16 cellular contexts compared by ENCODE assay signal in genomic region chr4:132998585-132999230, GRCh38.
DNase-seq lines count a peak whose midpoint lies in the region; ATAC-seq and TF ChIP-seq lines count a peak whose summit lies in the region.
"Had no signal": no experiment of that assay in that cellular context is flagged by ENCODE, and none has a peak within 500 bp of the region (broad histone marks: within the 10 kb centered on the region; RNA-seq: fewer than 3 reads in every experiment).

No MANE protein-coding gene starts in this region.

- ATAC-seq in GM21723 (IDR thresholded peaks at IDR 0.05; ENCODE audit: unreplicated experiment) (peak; percentile 65), PC-3 (no peak), HG03108 (IDR thresholded peaks at IDR 0.05; ENCODE audit: unreplicated experiment) (no peak)

- no peak overlapping the region for H3K14ac ChIP-seq in trophoblast cell (ENCODE audit: low read length)

- H2BK5ac ChIP-seq in trophoblast cell (ENCODE audit: low read depth, low read length, poor library complexity) = peak overlapping the region; percentile 9

- no peak overlapping the region for H4K12ac ChIP-seq in trophoblast cell (ENCODE audit: low read depth, low read length)

- H4K20me1 ChIP-seq in BLaER1 treated with 17β-estradiol and CSF1 and Interleukin-3, amounts not matched to agents 10 nM and 100 nM = no peaks in the 10 kb centered on the region
- H4K20me1 ChIP-seq in PC-3 (ENCODE audit: low read length) = no peaks in the 10 kb centered on the region

- H3K9me2 ChIP-seq in PC-3 (replicated peaks; ENCODE audit: low read length) = no peaks in the 10 kb centered on the region

- peak overlapping the region; percentile 88 for H2BK12ac ChIP-seq in trophoblast cell (ENCODE audit: low read length)

- H3K79me1 ChIP-seq in trophoblast cell (ENCODE audit: low read length) = peaks cover 7% of the 10 kb centered on the region

- peak overlapping the region; percentile 74 for H2AK5ac ChIP-seq in trophoblast cell (ENCODE audit: low read length)

- no peaks in the 10 kb centered on the region for H3K27me3 ChIP-seq in BLaER1 treated with 17β-estradiol and CSF1 and Interleukin-3, amounts not matched to agents 10 nM and 100 nM
- H3K27me3 ChIP-seq in trophoblast cell (ENCODE audit: insufficient read depth, low read length) (no peaks in the 10 kb centered on the region), PC-3 (ENCODE audit: low read length) (no peaks in the 10 kb centered on the region)

- H3K27ac ChIP-seq in BLaER1 treated with 17β-estradiol and CSF1 and Interleukin-3, amounts not matched to agents 10 nM and 100 nM = peak overlapping the region in 6 of 11 experiments; percentile 72 to 84 (median 81); a peak in 9 of 22 replicates
- H3K27ac ChIP-seq in KOPT-K1 (ENCODE audit: low read depth, low read length, poor library complexity, severe bottlenecking) (peak overlapping the region; percentile 37), trophoblast cell (ENCODE audit: low read depth, low read length) (no peak overlapping the region), PC-3 (ENCODE audit: low read length) (no peak overlapping the region)

- H4K8ac ChIP-seq in trophoblast cell (ENCODE audit: low read depth, low read length) = peak overlapping the region; percentile 43

- H3K4me3 ChIP-seq in BLaER1 treated with 17β-estradiol and CSF1 and Interleukin-3, amounts not matched to agents 10 nM and 100 nM = no peak overlapping the region
- H3K4me3 ChIP-seq in trophoblast cell (ENCODE audit: low read depth, low read length) (no peak overlapping the region), PC-3 (ENCODE audit: low read length) (no peak overlapping the region)

- H3K4ac ChIP-seq in trophoblast cell (ENCODE audit: low read depth, low read length) = no peak overlapping the region

- H2AFZ ChIP-seq in trophoblast cell (ENCODE audit: insufficient read depth, low read length, poor library complexity) (no peak overlapping the region), PC-3 (ENCODE audit: low read length) (no peak overlapping the region)

- H2BK120ac ChIP-seq in trophoblast cell (ENCODE audit: insufficient read depth, low read length, poor library complexity) = peak overlapping the region; percentile 58

- H3K9me3 ChIP-seq in BLaER1 treated with 17β-estradiol and CSF1 and Interleukin-3, amounts not matched to agents 10 nM and 100 nM (replicated peaks in 1 of 11) = peaks cover 0 to 41% (median 17%) of the 10 kb centered on the region in 11 experiments; a peak in 15 of 22 replicates
- H3K9me3 ChIP-seq in KOPT-K1 (ENCODE audit: insufficient read depth, low read length, poor library complexity, severe bottlenecking) = peaks cover 5% of the 10 kb centered on the region
- no peaks in the 10 kb centered on the region for H3K9me3 ChIP-seq in trophoblast cell (ENCODE audit: insufficient read depth, low read depth, low read length)
- no peaks in the 10 kb centered on the region for H3K9me3 ChIP-seq in PC-3 (ENCODE audit: low read length)

- no CpG with 5 or more reads among the region's 2 CpGs for WGBS in trophoblast cell (ENCODE audit: extremely low coverage, insufficient coverage, insufficient read length)

- H3K79me2 ChIP-seq in trophoblast cell (ENCODE audit: control insufficient read depth, insufficient read depth, low read length, poor library complexity) = no peaks in the 10 kb centered on the region
- no peaks in the 10 kb centered on the region for H3K79me2 ChIP-seq in PC-3 (ENCODE audit: low read length)

- H3K36me3 ChIP-seq in BLaER1 treated with 17β-estradiol and CSF1 and Interleukin-3, amounts not matched to agents 10 nM and 100 nM = no peaks in the 10 kb centered on the region; a peak in 1 of 22 replicates
- H3K36me3 ChIP-seq in KOPT-K1 (ENCODE audit: insufficient read depth, low read length) = no peaks in the 10 kb centered on the region
- H3K36me3 ChIP-seq in trophoblast cell (ENCODE audit: control insufficient read depth in 1 of 2, insufficient read depth in 2 of 2, low read length in 2 of 2) = no peaks in the 10 kb centered on the region
- no peaks in the 10 kb centered on the region for H3K36me3 ChIP-seq in PC-3 (ENCODE audit: low read depth, low read length)

- peak overlapping the region; percentile 57 for H4K91ac ChIP-seq in trophoblast cell (ENCODE audit: low read depth, low read length)

- BruUV-seq in PC-3 (replicated peaks; lab: Mats Ljungman, UMichigan) = no TSS peak

- no peaks in the 10 kb centered on the region for H3F3A ChIP-seq in PC-3 (ENCODE audit: low read length, unreplicated experiment)

- H3K23ac ChIP-seq in trophoblast cell (ENCODE audit: low read length) = no peak overlapping the region

- POLR2A ChIA-PET in PC-3 (lab: Charles Lee; ENCODE audit: unreplicated experiment) = no interaction called here

- peaks cover 7 to 39% (median 20%) of the 10 kb centered on the region in 10 experiments; a peak in 19 of 20 replicates for H3K4me1 ChIP-seq in BLaER1 treated with 17β-estradiol and CSF1 and Interleukin-3, amounts not matched to agents 10 nM and 100 nM
- H3K4me1 ChIP-seq in trophoblast cell (ENCODE audit: control insufficient read depth in 1 of 2, insufficient read depth in 2 of 2, low read length in 2 of 2) (peaks cover 0 to 2% of the 10 kb centered on the region in 2 experiments), PC-3 (ENCODE audit: insufficient read depth, low read length) (no peaks in the 10 kb centered on the region)

- H3K9ac ChIP-seq in BLaER1 treated with 17β-estradiol and CSF1 and Interleukin-3, amounts not matched to agents 10 nM and 100 nM = no peak overlapping the region
- H3K9ac ChIP-seq in trophoblast cell (ENCODE audit: low read length) (no peak overlapping the region), PC-3 (ENCODE audit: low read length) (no peak overlapping the region)

- peak overlapping the region; percentile 29 for H3K18ac ChIP-seq in trophoblast cell (ENCODE audit: low read length)

- intact Hi-C loops in PC-3 (cut with micrococcal nuclease) = no loop called here

- DNase-seq in trophoblast cell (no peak), PC-3 (no peak), SW 1271 (lab: John Stamatoyannopoulos, UW) (no peak)
- DNase-seq: 8988T; AML-193; C1 segment of cervical spinal cord; Calu3; CD4-positive, alpha-beta T cell; DMS 273 treated with DMSO at 0.1 percent for 48 hours; HCEC 1CT; HFFc6; KG1 had no signal

- no peak for TF ChIP-seq CTCF in PC-3 (conservative IDR thresholded peaks at IDR 0.05; ENCODE audit: low read depth, low read length)

- CTCF ChIA-PET in PC-3 (lab: Charles Lee) = no interaction called here

- H3K4me2 ChIP-seq in BLaER1 treated with 17β-estradiol and CSF1 and Interleukin-3, amounts not matched to agents 10 nM and 100 nM = peak overlapping the region in 7 of 11 experiments; percentile 2 to 73 (median 62); a peak in 10 of 22 replicates
- H3K4me2 ChIP-seq in trophoblast cell (ENCODE audit: low read length) (no peak overlapping the region), PC-3 (ENCODE audit: low read length) (no peak overlapping the region)

Comparison
In these comparisons a context has a peak if more than half of its experiments do, and no peak if none do; other contexts are left out.
1. H3K27ac ChIP-seq: peak in BLaER1 treated with 17β-estradiol and CSF1 and Interleukin-3, amounts not matched to agents 10 nM and 100 nM (6 of 11) and KOPT-K1 (single experiment); none in trophoblast cell (single experiment) and PC-3 (single experiment).
2. H3K4me2 ChIP-seq: peak in BLaER1 treated with 17β-estradiol and CSF1 and Interleukin-3, amounts not matched to agents 10 nM and 100 nM (7 of 11); none in trophoblast cell (single experiment) and PC-3 (single experiment).